ENCODE assay signal across 28 cellular contexts in the genomic region with DNA sequence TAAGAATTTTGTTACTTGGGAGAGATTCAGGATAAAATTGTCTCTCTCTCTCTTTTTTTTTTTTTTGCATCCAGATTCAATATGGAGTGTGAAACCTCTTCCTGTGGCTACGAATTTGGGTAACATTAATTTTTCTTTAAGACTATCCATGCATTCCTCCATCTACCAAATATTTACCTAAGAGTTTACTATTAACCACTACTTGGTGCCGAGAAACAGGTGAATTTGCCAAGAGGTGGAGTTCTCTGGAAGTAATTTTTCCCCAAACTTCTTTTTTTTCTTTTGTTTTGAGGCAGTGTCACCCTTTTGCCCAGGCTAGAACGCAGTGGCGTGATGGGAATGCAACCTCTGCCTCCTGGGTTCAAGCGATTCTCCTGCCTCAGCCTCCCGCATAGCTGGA.
"Had no signal": no experiment of that assay in that cellular context is flagged by ENCODE, and none has a peak within 500 bp of the region (broad histone marks: within the 10 kb centered on the region; RNA-seq: fewer than 3 reads in every experiment).

No MANE protein-coding gene starts in this region.

- H3K27me3 ChIP-seq: stomach, suprapubic skin, testis, thyroid gland, tibial artery, tibial nerve, transverse colon, upper lobe of left lung, upper lobe of right lung, uterus, vagina had no signal

- H3K4me3 Mint-ChIP-seq: stimulated activated effector memory CD8-positive, alpha-beta T cell treated with anti-CD3 and anti-CD28 coated beads, Interleukin-12 subunit alpha, Interleukin-12 subunit beta, amount 100 ng/mL, for 72 hours; stimulated activated memory B cell treated with anti-CD40 and anti-IgM and Interleukin-4, amounts not matched to agents 10 μg/mL and 1 μg/mL and 100 μg/mL, for 72 hours; stimulated activated naive B cell treated with anti-CD40 and anti-IgM and Interleukin-4, amounts not matched to agents 10 μg/mL and 1 μg/mL and 100 μg/mL, for 72 hours; stimulated activated naive CD8-positive, alpha-beta T cell treated with anti-CD3 and anti-CD28 coated beads, Interleukin-15, amount 100 ng/mL, for 72 hours; stimulated activated naive CD8-positive, alpha-beta T cell treated with anti-CD3 and anti-CD28 coated beads, Interleukin-15, Interleukin-2, amounts not matched to agents 100 ng/mL and 50 ng/mL, for 24 hours; type B pancreatic cell had no signal

- H3K4me1 ChIP-seq: stomach, suprapubic skin, transverse colon, upper lobe of left lung, upper lobe of right lung, vagina had no signal

- H3K27ac ChIP-seq: stomach, suprapubic skin, testis, thoracic aorta, thyroid gland, tibial artery, tibial nerve, transverse colon, upper lobe of left lung, upper lobe of right lung, uterus, vagina had no signal

- H3K27me3 Mint-ChIP-seq: stimulated activated naive CD8-positive, alpha-beta T cell treated with anti-CD3 and anti-CD28 coated beads, Interleukin-15, amount 100 ng/mL, for 72 hours; type B pancreatic cell had no signal

- H3K36me3 ChIP-seq: stomach, suprapubic skin, thoracic aorta, thyroid gland, tibial artery, tibial nerve, transverse colon, upper lobe of left lung, upper lobe of right lung, uterus, vagina had no signal

- FAIRE-seq: urothelium cell line had no signal

- H3K9me3 Mint-ChIP-seq: stimulated activated effector memory CD8-positive, alpha-beta T cell treated with anti-CD3 and anti-CD28 coated beads, Interleukin-12 subunit alpha, Interleukin-12 subunit beta, amount 100 ng/mL, for 72 hours; stimulated activated memory B cell treated with anti-CD40 and anti-IgM and Interleukin-4, amounts not matched to agents 10 μg/mL and 1 μg/mL and 100 μg/mL, for 72 hours; stimulated activated naive B cell treated with anti-CD40 and anti-IgM and Interleukin-4, amounts not matched to agents 10 μg/mL and 1 μg/mL and 100 μg/mL, for 72 hours; stimulated activated naive CD8-positive, alpha-beta T cell treated with anti-CD3 and anti-CD28 coated beads, Interleukin-15, amount 100 ng/mL, for 72 hours; stimulated activated naive CD8-positive, alpha-beta T cell treated with anti-CD3 and anti-CD28 coated beads, Interleukin-15, Interleukin-2, amounts not matched to agents 100 ng/mL and 50 ng/mL, for 24 hours had no signal

- H3K4me1 Mint-ChIP-seq: stimulated activated effector memory CD8-positive, alpha-beta T cell treated with anti-CD3 and anti-CD28 coated beads, Interleukin-12 subunit alpha, Interleukin-12 subunit beta, amount 100 ng/mL, for 72 hours; stimulated activated memory B cell treated with anti-CD40 and anti-IgM and Interleukin-4, amounts not matched to agents 10 μg/mL and 1 μg/mL and 100 μg/mL, for 72 hours; stimulated activated naive B cell treated with anti-CD40 and anti-IgM and Interleukin-4, amounts not matched to agents 10 μg/mL and 1 μg/mL and 100 μg/mL, for 72 hours; stimulated activated naive CD8-positive, alpha-beta T cell treated with anti-CD3 and anti-CD28 coated beads, Interleukin-15, amount 100 ng/mL, for 72 hours had no signal

- H3K9me3 ChIP-seq: stomach, suprapubic skin, testis, thoracic aorta, thyroid gland, tibial artery, tibial nerve, transverse colon, upper lobe of left lung, upper lobe of right lung, uterus, vagina had no signal

- H3K27ac Mint-ChIP-seq: stimulated activated effector memory CD8-positive, alpha-beta T cell treated with anti-CD3 and anti-CD28 coated beads, Interleukin-12 subunit alpha, Interleukin-12 subunit beta, amount 100 ng/mL, for 72 hours; stimulated activated memory B cell treated with anti-CD40 and anti-IgM and Interleukin-4, amounts not matched to agents 10 μg/mL and 1 μg/mL and 100 μg/mL, for 72 hours; stimulated activated naive B cell treated with anti-CD40 and anti-IgM and Interleukin-4, amounts not matched to agents 10 μg/mL and 1 μg/mL and 100 μg/mL, for 72 hours; stimulated activated naive CD8-positive, alpha-beta T cell treated with anti-CD3 and anti-CD28 coated beads, Interleukin-15, amount 100 ng/mL, for 72 hours; stimulated activated naive CD8-positive, alpha-beta T cell treated with anti-CD3 and anti-CD28 coated beads, Interleukin-15, Interleukin-2, amounts not matched to agents 100 ng/mL and 50 ng/mL, for 24 hours; type B pancreatic cell had no signal

- H3K4me3 ChIP-seq: stomach, suprapubic skin, testis, thoracic aorta, thyroid gland, tibial artery, tibial nerve, transverse colon, upper lobe of left lung, upper lobe of right lung, uterus, vagina had no signal

- DNase-seq: stimulated activated CD4-positive, alpha-beta T cell treated with anti-CD3 and anti-CD28 coated beads, Interleukin-2, amount 100 ng/mL, for 48 hours; stimulated activated CD4-positive, alpha-beta T cell treated with anti-CD3 and anti-CD28 coated beads, Interleukin-4, amount 100 ng/mL, for 1 hour; stimulated activated CD4-positive, alpha-beta T cell treated with anti-CD3 and anti-CD28 coated beads, Interleukin-4, amount 100 ng/mL, for 24 hours; stimulated activated CD4-positive, alpha-beta T cell treated with anti-CD3 and anti-CD28 coated beads, Interleukin-4, amount 100 ng/mL, for 4 hours; stimulated activated CD8-positive, alpha-beta memory T cell treated with anti-CD3 and anti-CD28 coated beads, Interleukin-4, amount 100 ng/mL, for 48 hours; stimulated activated naive B cell treated with anti-CD40 and anti-IgM and Interleukin-4, amounts not matched to agents 10 μg/mL and 1 μg/mL and 100 μg/mL, for 72 hours; stimulated activated naive CD4-positive, alpha-beta T cell; stimulated activated naive CD4-positive, alpha-beta T cell treated with Interleukin-2 at 50 U/mL for 16 hours; stimulated activated naive CD8-positive, alpha-beta T cell treated with anti-CD3 and anti-CD28 coated beads, Interleukin-15, amount 100 ng/mL, for 72 hours; stimulated activated naive CD8-positive, alpha-beta T cell treated with anti-CD3 and anti-CD28 coated beads, Interleukin-15, Interleukin-2, amounts not matched to agents 100 U/mL and 50 U/mL, for 24 hours; stomach; substantia nigra; testis; thyroid gland; tibial artery; transverse colon; upper lobe of left lung; upper lobe of right lung; uterus had no signal

- H3K36me3 Mint-ChIP-seq: stimulated activated effector memory CD8-positive, alpha-beta T cell treated with anti-CD3 and anti-CD28 coated beads, Interleukin-12 subunit alpha, Interleukin-12 subunit beta, amount 100 ng/mL, for 72 hours; stimulated activated memory B cell treated with anti-CD40 and anti-IgM and Interleukin-4, amounts not matched to agents 10 μg/mL and 1 μg/mL and 100 μg/mL, for 72 hours; stimulated activated naive B cell treated with anti-CD40 and anti-IgM and Interleukin-4, amounts not matched to agents 10 μg/mL and 1 μg/mL and 100 μg/mL, for 72 hours; type B pancreatic cell had no signal

- ATAC-seq: stimulated activated effector memory CD8-positive, alpha-beta T cell treated with anti-CD3 and anti-CD28 coated beads, Interleukin-12 subunit alpha, Interleukin-12 subunit beta, amount 100 ng/mL, for 72 hours; stimulated activated memory B cell treated with anti-CD40 and anti-IgM and Interleukin-4, amounts not matched to agents 10 μg/mL and 1 μg/mL and 100 μg/mL, for 72 hours; stimulated activated naive B cell treated with anti-CD40 and anti-IgM and Interleukin-4, amounts not matched to agents 10 μg/mL and 1 μg/mL and 100 μg/mL, for 72 hours; stimulated activated naive CD8-positive, alpha-beta T cell treated with anti-CD3 and anti-CD28 coated beads, Interleukin-15, amount 100 ng/mL, for 72 hours; stimulated activated naive CD8-positive, alpha-beta T cell treated with anti-CD3 and anti-CD28 coated beads, Interleukin-15, Interleukin-2, amounts not matched to agents 100 U/mL and 50 U/mL, for 24 hours; upper lobe of right lung had no signal
